34 cellular contexts compared by ENCODE assay signal in the genomic region with DNA sequence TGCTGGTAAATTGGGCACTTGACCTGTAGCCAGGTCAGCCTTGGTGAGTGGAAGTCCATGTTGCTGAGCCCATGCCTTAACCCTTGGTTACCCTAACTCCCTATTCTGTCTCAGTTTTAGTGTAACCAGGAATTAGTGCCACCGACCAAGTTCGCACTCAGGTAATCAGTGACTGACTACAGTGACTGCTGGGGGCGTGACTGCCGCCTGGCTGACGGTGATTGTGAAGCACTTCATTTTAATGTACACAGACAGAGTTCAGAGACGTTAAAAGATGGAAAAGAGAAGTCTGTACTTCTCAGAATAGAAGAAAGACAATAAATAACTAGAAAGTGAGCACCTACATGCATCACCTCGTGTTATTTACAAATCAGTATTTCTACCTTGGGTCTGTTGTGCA. TPM values are rescaled to one million over a fixed set of nuclear protein-coding genes. Genes with fewer than 3 reads are reported as not detected.
"Had no signal": no experiment of that assay in that cellular context is flagged by ENCODE, and none has a peak within 500 bp of the region (broad histone marks: within the 10 kb centered on the region; RNA-seq: fewer than 3 reads in every experiment).

No MANE protein-coding gene starts in this region.

- H3K36me3 ChIP-seq: ascending aorta, esophagus squamous epithelium, gastroesophageal sphincter had no signal

- H3K4me1 Mint-ChIP-seq: activated naive CD8-positive, alpha-beta T cell treated with anti-CD3 and anti-CD28 coated beads, Interleukin-2, amount 10 ng/mL, durations not matched to agents 7 days and 5 days; brain; central memory CD8-positive, alpha-beta T cell; WTC11 had no signal

- H3K4me3 ChIP-seq: ascending aorta, coronary artery, esophagus squamous epithelium, gastroesophageal sphincter, heart right ventricle had no signal

- DNase-seq: activated CD4-positive, alpha-beta memory T cell treated with anti-CD3 and anti-CD28 coated beads, Interleukin-2, amount 10 ng/mL, durations not matched to agents 7 days and 5 days; activated CD4-positive, alpha-beta T cell treated with anti-CD3 and anti-CD28 coated beads for 1 hour; activated CD4-positive, alpha-beta T cell treated with anti-CD3 and anti-CD28 coated beads for 4 hours; activated CD4-positive, alpha-beta T cell treated with anti-CD3 and anti-CD28 coated beads, Interleukin-2, amount 10 ng/mL, durations not matched to agents 7 days and 5 days; activated CD4-positive, alpha-beta T cell treated with anti-CD3 and anti-CD28 coated beads, Interleukin-2, amount 50 U/mL, for 4 hours; activated CD8-positive, alpha-beta memory T cell treated with anti-CD3 and anti-CD28 coated beads, Interleukin-2, amount 50 U/mL, for 48 hours; activated gamma-delta T cell; activated naive CD4-positive, alpha-beta T cell; activated naive CD4-positive, alpha-beta T cell treated with anti-CD3 and anti-CD28 coated beads, Interleukin-2, amount 10 ng/mL, durations not matched to agents 7 days and 5 days; activated naive CD8-positive, alpha-beta T cell treated with anti-CD3 and anti-CD28 coated beads, Interleukin-2, amount 10 ng/mL, durations not matched to agents 7 days and 5 days; activated T-cell treated with anti-CD3 and anti-CD28 coated beads for 4 hours; activated T-cell treated with anti-CD3 and anti-CD28 coated beads, Interleukin-2, amount 50 U/mL, for 24 hours; activated T-cell treated with anti-CD3 and anti-CD28 coated beads, Interleukin-2, amount 50 U/mL, for 72 hours; effector CD4-positive, alpha-beta T cell; effector memory CD8-positive, alpha-beta T cell; erythroblast; esophagus squamous epithelium; foreskin melanocyte; heart right ventricle; T-helper 2 cell had no signal

- H3K36me3 Mint-ChIP-seq: activated naive CD4-positive, alpha-beta T cell treated with anti-CD3 and anti-CD28 coated beads, Interleukin-2, amount 10 ng/mL, durations not matched to agents 7 days and 5 days; activated naive CD4-positive, alpha-beta T cell treated with anti-CD3 and anti-CD28 coated beads, Interleukin-2, amount 50 U/mL, for 72 hours; activated naive CD8-positive, alpha-beta T cell treated with anti-CD3 and anti-CD28 coated beads, Interleukin-2, amount 10 ng/mL, durations not matched to agents 7 days and 5 days; brain; WTC11 had no signal

- FAIRE-seq: bronchial epithelial cell, TTC549 had no signal

- H3K9me3 ChIP-seq: ascending aorta, esophagus squamous epithelium, gastroesophageal sphincter, heart right ventricle had no signal

- H3K27me3 ChIP-seq: ascending aorta, gastroesophageal sphincter had no signal

- H3K27ac ChIP-seq: ascending aorta, coronary artery, esophagus squamous epithelium, gastroesophageal sphincter, heart right ventricle, VCaP had no signal

- ATAC-seq: activated naive CD4-positive, alpha-beta T cell treated with anti-CD3 and anti-CD28 coated beads, Interleukin-2, amount 50 U/mL, for 72 hours; activated T-cell treated with anti-CD3 and anti-CD28 coated beads, Interleukin-2, amount 50 U/mL, for 72 hours; effector memory CD8-positive, alpha-beta T cell; gastroesophageal sphincter; heart right ventricle had no signal

- H3K27me3 Mint-ChIP-seq: activated T-cell treated with anti-CD3 and anti-CD28 coated beads, Interleukin-2, amount 50 U/mL, for 24 hours had no signal

- H3K4me1 ChIP-seq: ascending aorta, gastroesophageal sphincter had no signal

- H3K27ac Mint-ChIP-seq: activated CD4-positive, alpha-beta memory T cell treated with anti-CD3 and anti-CD28 coated beads, Interleukin-2, amount 10 ng/mL, durations not matched to agents 7 days and 5 days; activated CD4-positive, alpha-beta T cell treated with anti-CD3 and anti-CD28 coated beads, Interleukin-2, amount 10 ng/mL, durations not matched to agents 7 days and 5 days; activated naive CD4-positive, alpha-beta T cell treated with anti-CD3 and anti-CD28 coated beads, Interleukin-2, amount 10 ng/mL, durations not matched to agents 7 days and 5 days; activated naive CD4-positive, alpha-beta T cell treated with anti-CD3 and anti-CD28 coated beads, Interleukin-2, amount 50 U/mL, for 72 hours; activated naive CD8-positive, alpha-beta T cell treated with anti-CD3 and anti-CD28 coated beads, Interleukin-2, amount 10 ng/mL, durations not matched to agents 7 days and 5 days; activated T-cell treated with anti-CD3 and anti-CD28 coated beads, Interleukin-2, amount 50 U/mL, for 24 hours; activated T-cell treated with anti-CD3 and anti-CD28 coated beads, Interleukin-2, amount 50 U/mL, for 72 hours; brain; dendritic cell treated with granulocyte-macrophage colony-stimulating factor and Interleukin-4, amounts not matched to agents 40 ng/mL and 50 ng/mL, for 4 days; effector memory CD8-positive, alpha-beta T cell; WTC11 had no signal

- H3K4me3 Mint-ChIP-seq: activated CD4-positive, alpha-beta memory T cell treated with anti-CD3 and anti-CD28 coated beads, Interleukin-2, amount 10 ng/mL, durations not matched to agents 7 days and 5 days; activated CD4-positive, alpha-beta T cell treated with anti-CD3 and anti-CD28 coated beads, Interleukin-2, amount 10 ng/mL, durations not matched to agents 7 days and 5 days; activated naive CD4-positive, alpha-beta T cell treated with anti-CD3 and anti-CD28 coated beads, Interleukin-2, amount 10 ng/mL, durations not matched to agents 7 days and 5 days; activated naive CD8-positive, alpha-beta T cell treated with anti-CD3 and anti-CD28 coated beads, Interleukin-2, amount 10 ng/mL, durations not matched to agents 7 days and 5 days; activated T-cell treated with anti-CD3 and anti-CD28 coated beads, Interleukin-2, amount 50 U/mL, for 24 hours; activated T-cell treated with anti-CD3 and anti-CD28 coated beads, Interleukin-2, amount 50 U/mL, for 72 hours; brain; central memory CD8-positive, alpha-beta T cell; dendritic cell treated with granulocyte-macrophage colony-stimulating factor and Interleukin-4, amounts not matched to agents 40 ng/mL and 50 ng/mL, for 4 days; effector memory CD8-positive, alpha-beta T cell; WTC11 had no signal

- H3K9me3 Mint-ChIP-seq: activated CD4-positive, alpha-beta memory T cell treated with anti-CD3 and anti-CD28 coated beads, Interleukin-2, amount 10 ng/mL, durations not matched to agents 7 days and 5 days; activated CD4-positive, alpha-beta T cell treated with anti-CD3 and anti-CD28 coated beads, Interleukin-2, amount 10 ng/mL, durations not matched to agents 7 days and 5 days; activated naive CD4-positive, alpha-beta T cell treated with anti-CD3 and anti-CD28 coated beads, Interleukin-2, amount 10 ng/mL, durations not matched to agents 7 days and 5 days; activated naive CD4-positive, alpha-beta T cell treated with anti-CD3 and anti-CD28 coated beads, Interleukin-2, amount 50 U/mL, for 72 hours; activated naive CD8-positive, alpha-beta T cell treated with anti-CD3 and anti-CD28 coated beads, Interleukin-2, amount 10 ng/mL, durations not matched to agents 7 days and 5 days; activated T-cell treated with anti-CD3 and anti-CD28 coated beads, Interleukin-2, amount 50 U/mL, for 24 hours; activated T-cell treated with anti-CD3 and anti-CD28 coated beads, Interleukin-2, amount 50 U/mL, for 72 hours; brain; central memory CD8-positive, alpha-beta T cell; dendritic cell treated with granulocyte-macrophage colony-stimulating factor and Interleukin-4, amounts not matched to agents 40 ng/mL and 50 ng/mL, for 4 days; effector memory CD8-positive, alpha-beta T cell had no signal

RNA-seq across cellular contexts. Expression of gene CFAP161, which starts 17.3 kb away (rescaled TPM):
- total RNA-seq: activated CD4-positive, alpha-beta memory T cell treated with anti-CD3 and anti-CD28 coated beads, Interleukin-2, amount 10 ng/mL, durations not matched to agents 7 days and 5 days; activated CD4-positive, alpha-beta T cell treated with anti-CD3 and anti-CD28 coated beads, Interleukin-2, amount 10 ng/mL, durations not matched to agents 7 days and 5 days; activated naive CD4-positive, alpha-beta T cell treated with anti-CD3 and anti-CD28 coated beads, Interleukin-2, amount 50 U/mL, for 72 hours; activated naive CD8-positive, alpha-beta T cell treated with anti-CD3 and anti-CD28 coated beads, Interleukin-2, amount 10 ng/mL, durations not matched to agents 7 days and 5 days; ascending aorta; T-helper 1 cell treated with Interleukin-12 subunit alpha and Interleukin-12 subunit beta and Interleukin-4 antibody, amounts not matched to agents 30 ng/mL and 1 ng/mL, for 36 hours; WTC11 had no signal
- polyA plus RNA-seq: fibroblast of lung had no signal

RNA-seq across cellular contexts. Expression of gene IL16, which starts 45.3 kb away (rescaled TPM):
- total RNA-seq: fibroblast of villous mesenchyme had no signal
